10 cellular contexts compared by ENCODE assay signal in genomic region chr10:96740579-96741281, GRCh38. TPM values are rescaled to one million over a fixed set of nuclear protein-coding genes. Genes with fewer than 3 reads are reported as not detected.
DNase-seq lines count a peak whose midpoint lies in the region; ATAC-seq and TF ChIP-seq lines count a peak whose summit lies in the region.
"Had no signal": no experiment of that assay in that cellular context is flagged by ENCODE, and none has a peak within 500 bp of the region (broad histone marks: within the 10 kb centered on the region; RNA-seq: fewer than 3 reads in every experiment).

No MANE protein-coding gene starts in this region.

- peak; percentile 62 for ATAC-seq in HG02610 (IDR thresholded peaks at IDR 0.05; ENCODE audit: unreplicated experiment)

- TF ChIP-seq CTCF in SU-DHL-6 (IDR thresholded peaks at IDR 0.05; ENCODE audit: insufficient read depth, low read length, poor library complexity, severe bottlenecking) (no peak), right atrium auricular region (IDR thresholded peaks at IDR 0.05) (no peak)

- no peaks in the 10 kb centered on the region for H3K9me2 ChIP-seq in SU-DHL-6 (replicated peaks; ENCODE audit: insufficient read depth, low read length)

- H3F3A ChIP-seq in SU-DHL-6 (ENCODE audit: insufficient read depth): no peaks in the 10 kb centered on the region

- H3K4me2 ChIP-seq in SU-DHL-6 (ENCODE audit: low read depth, low read length, poor library complexity, severe bottlenecking): peak overlapping the region; percentile 13

- H3K79me2 ChIP-seq in SU-DHL-6 (ENCODE audit: insufficient read depth, low read length): no peaks in the 10 kb centered on the region

- H3K27ac ChIP-seq in SU-DHL-6 (ENCODE audit: low read depth, low read length) (no peak overlapping the region), right atrium auricular region (peak overlapping the region in 1 of 2 donors; percentile 40), skeletal muscle tissue (ENCODE audit: low read depth, low read length) (peak overlapping the region; percentile 19)

- H3K9ac ChIP-seq in SU-DHL-6 (ENCODE audit: low read length): no peak overlapping the region
- no peak overlapping the region for H3K9ac ChIP-seq in skeletal muscle tissue (ENCODE audit: low read depth in 1 of 3, low read length in 3 of 3)

- no peak overlapping the region for H2AFZ ChIP-seq in SU-DHL-6 (ENCODE audit: low read depth, low read length, severe bottlenecking)

- H4K20me1 ChIP-seq in SU-DHL-6 (ENCODE audit: low read depth, low read length): no peaks in the 10 kb centered on the region

- H3K27me3 ChIP-seq in SU-DHL-6 (ENCODE audit: low read length): no peaks in the 10 kb centered on the region
- H3K27me3 ChIP-seq in right atrium auricular region: no peaks in the 10 kb centered on the region
- H3K27me3 ChIP-seq in skeletal muscle tissue (ENCODE audit: control insufficient read depth in 3 of 3, insufficient read depth in 3 of 3, low read length in 3 of 3): no peaks in the 10 kb centered on the region

- H3K36me3 ChIP-seq in SU-DHL-6 (ENCODE audit: low read length) (no peaks in the 10 kb centered on the region), right atrium auricular region (no peaks in the 10 kb centered on the region), skeletal muscle tissue (ENCODE audit: control insufficient read depth in 3 of 3, insufficient read depth in 3 of 3, low read length in 3 of 3) (no peaks in the 10 kb centered on the region)

- H3K9me3 ChIP-seq in SU-DHL-6 (ENCODE audit: insufficient read depth, low read length) (no peaks in the 10 kb centered on the region), right atrium auricular region (no peaks in the 10 kb centered on the region), skeletal muscle tissue (ENCODE audit: control insufficient read depth in 3 of 3, low read length in 3 of 3) (no peaks in the 10 kb centered on the region)

- H3K4me3 ChIP-seq in SU-DHL-6 (ENCODE audit: insufficient read depth, low read length, poor library complexity, severe bottlenecking): no peak overlapping the region
- no peak overlapping the region for H3K4me3 ChIP-seq in right atrium auricular region
- H3K4me3 ChIP-seq in skeletal muscle tissue (ENCODE audit: low read length in 3 of 3): no peak overlapping the region

- no peaks in the 10 kb centered on the region for H3K4me1 ChIP-seq in right atrium auricular region
- H3K4me1 ChIP-seq in skeletal muscle tissue (ENCODE audit: control insufficient read depth in 3 of 3, insufficient read depth in 3 of 3, low read length in 3 of 3): no peaks in the 10 kb centered on the region

- DNase-seq in right atrium auricular region (ENCODE audit: low spot score) (peak; percentile 65), T-helper 2 cell (no peak), NCI-H187 (lab: John Stamatoyannopoulos, UW) (no peak)
- no peak for DNase-seq in activated CD4-positive, alpha-beta T cell treated with anti-CD3 and anti-CD28 coated beads, Interleukin-2, amount 50 U/mL, for 4 hours
- no peak for DNase-seq in activated CD4-positive, alpha-beta T cell treated with anti-CD3 and anti-CD28 coated beads, Interleukin-2, amount 50 U/mL, for 48 hours
- DNase-seq: activated naive CD4-positive, alpha-beta T cell treated with Interleukin-2 at 50 U/mL for 16 hours; NCI-H1092 treated with DMSO at 0.1 percent for 48 hours had no signal

RNA-seq across cellular contexts. Expression of gene PIK3AP1, which starts 20.4 kb away (rescaled TPM):
- 10 to 100 TPM in 1 of 2 donors, 1 to 10 TPM in 1; 3.1 to 11.2 TPM for total RNA-seq in right atrium auricular region
- 6.3 TPM for total RNA-seq in skeletal muscle tissue
